In genomic region chr16:50613281-50613991, GRCh38 we compare ENCODE assay signal across 14 cellular contexts.
A peak's percentile ranks its signal among the peaks of the same experiment; 100 is the strongest.
DNase-seq lines count a peak whose midpoint lies in the region; ATAC-seq and TF ChIP-seq lines count a peak whose summit lies in the region.
"Had no signal": no experiment of that assay in that cellular context is flagged by ENCODE, and none has a peak within 500 bp of the region (broad histone marks: within the 10 kb centered on the region; RNA-seq: fewer than 3 reads in every experiment).

No MANE protein-coding gene starts in this region.

- no peak for TF ChIP-seq CTCF in fibroblast of pulmonary artery (IDR thresholded peaks at IDR 0.05; ENCODE audit: low read length, missing control alignments)
- TF ChIP-seq CTCF in tibial artery (IDR thresholded peaks at IDR 0.05) = no peak

- H3K4me3 ChIP-seq in fibroblast of pulmonary artery (replicated peaks; ENCODE audit: low read depth, low read length) = no peak overlapping the region
- H3K4me3 ChIP-seq in tibial artery = peak overlapping the region; percentile 21 to 22

- H3K4me1 ChIP-seq in tibial artery = peaks cover 0 to 71% (median 43%) of the 10 kb centered on the region in 4 donors

- H3K27me3 ChIP-seq in tibial artery = no peaks in the 10 kb centered on the region

- peaks cover 0 to 21% (median 14%) of the 10 kb centered on the region in 3 donors for H3K36me3 ChIP-seq in tibial artery

- H3K9me3 ChIP-seq in tibial artery = no peaks in the 10 kb centered on the region

- peak overlapping the region; percentile 75 to 82 for H3K27ac ChIP-seq in tibial artery

- peak; percentile 78 for DNase-seq in RPMI7951 (ENCODE audit: low read depth)
- DNase-seq in fibroblast of pulmonary artery (ENCODE audit: low read depth) = peak; percentile 65
- DNase-seq in myocyte (ENCODE audit: low read depth) = peak; percentile 63
- peak in 1 of 2 donors; percentile 82 for DNase-seq in tibial artery
- DNase-seq in stimulated activated CD4-positive, alpha-beta T cell treated with anti-CD3 and anti-CD28 coated beads, Interleukin-4, amount 100 ng/mL, for 1 hour = no peak
- no peak for DNase-seq in stimulated activated naive CD4-positive, alpha-beta T cell (lab: John Stamatoyannopoulos, UW)
- DNase-seq in RPMI8226 = no peak
- DNase-seq: activated CD8-positive, alpha-beta memory T cell treated with anti-CD3 and anti-CD28 coated beads, Interleukin-2, amount 50 U/mL, for 48 hours; COR-L47; NCI-H345; SIG-M5; stimulated activated CD4-positive, alpha-beta T cell treated with anti-CD3 and anti-CD28 coated beads, Interleukin-2, amount 100 ng/mL, for 48 hours; stimulated activated naive CD8-positive, alpha-beta T cell treated with anti-CD3 and anti-CD28 coated beads, Interleukin-15, Interleukin-2, amounts not matched to agents 100 U/mL and 50 U/mL, for 24 hours had no signal

- intact Hi-C loops in tibial artery (cut with DNase I; ENCODE audit: low total_unique reads) = no loop called here

- ATAC-seq in GM19351 (IDR thresholded peaks at IDR 0.05; ENCODE audit: unreplicated experiment) = no peak
- ATAC-seq: stimulated activated naive CD8-positive, alpha-beta T cell treated with anti-CD3 and anti-CD28 coated beads, Interleukin-15, Interleukin-2, amounts not matched to agents 100 U/mL and 50 U/mL, for 24 hours had no signal

Comparison
In these comparisons a context has a peak if more than half of its experiments do, and no peak if none do; other contexts are left out.
1. DNase-seq: peak in RPMI7951 (single experiment), fibroblast of pulmonary artery (single experiment) and myocyte (single experiment); none in stimulated activated CD4-positive, alpha-beta T cell treated with anti-CD3 and anti-CD28 coated beads, Interleukin-4, amount 100 ng/mL, for 1 hour (single experiment), stimulated activated naive CD4-positive, alpha-beta T cell (0 of 6) and RPMI8226 (single experiment).